In genomic region chr16:11784048-11784780, GRCh38 we compare ENCODE assay signal across 9 cellular contexts. TPM values are rescaled to one million over a fixed set of nuclear protein-coding genes. Genes with fewer than 3 reads are reported as not detected.
A peak's percentile ranks its signal among the peaks of the same experiment; 100 is the strongest.
DNase-seq lines count a peak whose midpoint lies in the region; ATAC-seq and TF ChIP-seq lines count a peak whose summit lies in the region.
"Had no signal": no experiment of that assay in that cellular context is flagged by ENCODE, and none has a peak within 500 bp of the region (broad histone marks: within the 10 kb centered on the region; RNA-seq: fewer than 3 reads in every experiment).

No MANE protein-coding gene starts in this region.

- H3K4me1 Mint-ChIP-seq in T-helper 2 cell treated with Interferon-gamma antibody and Interleukin-4, amounts not matched to agents 5 μg/mL and 100 μg/mL, for 36 hours (ENCODE audit: low read depth), result peaks cover 61% of the 10 kb centered on the region
- H3K4me1 Mint-ChIP-seq in activated T-helper 17 cell treated with anti-CD3 and anti-CD28 coated beads, Interleukin-2, amount 50 U/mL, for 72 hours, result peaks cover 48% of the 10 kb centered on the region

- TF ChIP-seq CTCF in left lung (IDR thresholded peaks at IDR 0.05) (no peak), suprapubic skin (IDR thresholded peaks at IDR 0.05) (no peak), GM10266 (IDR thresholded peaks at IDR 0.05; ENCODE audit: control insufficient read depth, insufficient read depth, low read depth, missing control alignments) (no peak)

- H3K27ac ChIP-seq in left lung, result peak overlapping the region; percentile 82 to 88
- H3K27ac ChIP-seq in suprapubic skin, result peak overlapping the region; percentile 69
- H3K27ac ChIP-seq: HL-60 had no signal

- no peak overlapping the region for H3K4me3 ChIP-seq in left lung
- no peak overlapping the region for H3K4me3 ChIP-seq in suprapubic skin

- no peaks in the 10 kb centered on the region for H3K27me3 ChIP-seq in left lung
- no peaks in the 10 kb centered on the region for H3K27me3 ChIP-seq in suprapubic skin

- peaks cover 37% of the 10 kb centered on the region for H3K36me3 Mint-ChIP-seq in T-helper 2 cell treated with Interferon-gamma antibody and Interleukin-4, amounts not matched to agents 5 μg/mL and 100 μg/mL, for 36 hours (ENCODE audit: low read depth)
- peaks cover 55% of the 10 kb centered on the region for H3K36me3 Mint-ChIP-seq in activated T-helper 17 cell treated with anti-CD3 and anti-CD28 coated beads, Interleukin-2, amount 50 U/mL, for 72 hours (ENCODE audit: low read depth)

- no peaks in the 10 kb centered on the region for H3K27me3 Mint-ChIP-seq in T-helper 2 cell treated with Interferon-gamma antibody and Interleukin-4, amounts not matched to agents 5 μg/mL and 100 μg/mL, for 36 hours (ENCODE audit: low read depth)
- no peaks in the 10 kb centered on the region for H3K27me3 Mint-ChIP-seq in activated T-helper 17 cell treated with anti-CD3 and anti-CD28 coated beads, Interleukin-2, amount 50 U/mL, for 72 hours

- H3K9me3 ChIP-seq in left lung (no peaks in the 10 kb centered on the region), suprapubic skin (no peaks in the 10 kb centered on the region)

- H3K9me3 Mint-ChIP-seq in T-helper 2 cell treated with Interferon-gamma antibody and Interleukin-4, amounts not matched to agents 5 μg/mL and 100 μg/mL, for 36 hours, result no peaks in the 10 kb centered on the region
- no peaks in the 10 kb centered on the region for H3K9me3 Mint-ChIP-seq in activated T-helper 17 cell treated with anti-CD3 and anti-CD28 coated beads, Interleukin-2, amount 50 U/mL, for 72 hours

- intact Hi-C loops in left lung (cut with DNase I), result no loop called here

- peaks cover 0 to 21% of the 10 kb centered on the region in 2 donors for H3K36me3 ChIP-seq in left lung
- no peaks in the 10 kb centered on the region for H3K36me3 ChIP-seq in suprapubic skin

- H3K27ac Mint-ChIP-seq in T-helper 2 cell treated with Interferon-gamma antibody and Interleukin-4, amounts not matched to agents 5 μg/mL and 100 μg/mL, for 36 hours, result peak overlapping the region; percentile 99
- peak overlapping the region; percentile 100 for H3K27ac Mint-ChIP-seq in activated T-helper 17 cell treated with anti-CD3 and anti-CD28 coated beads, Interleukin-2, amount 50 U/mL, for 72 hours

- ATAC-seq in activated T-helper 17 cell treated with anti-CD3 and anti-CD28 coated beads, Interleukin-2, amount 50 U/mL, for 72 hours (replicated peaks), result no peak
- ATAC-seq in left lung, result no peak
- ATAC-seq in GM18858 (IDR thresholded peaks at IDR 0.05; ENCODE audit: unreplicated experiment), result no peak

- H3K4me3 Mint-ChIP-seq in T-helper 2 cell treated with Interferon-gamma antibody and Interleukin-4, amounts not matched to agents 5 μg/mL and 100 μg/mL, for 36 hours, result peak overlapping the region; percentile 82
- peak overlapping the region; percentile 97 for H3K4me3 Mint-ChIP-seq in activated T-helper 17 cell treated with anti-CD3 and anti-CD28 coated beads, Interleukin-2, amount 50 U/mL, for 72 hours

- TF ChIP-seq POLR2A in suprapubic skin (IDR thresholded peaks at IDR 0.05), result no peak

- 91% methylated on average over 6 of the region's 6 CpGs for WGBS in suprapubic skin

- DNase-seq in T-helper 2 cell treated with Interferon-gamma antibody and Interleukin-4, amounts not matched to agents 5 μg/mL and 100 μg/mL, for 36 hours (ENCODE audit: low spot score), result no peak
- DNase-seq in T-helper 2 cell (no peak), left lung (no peak), suprapubic skin (ENCODE audit: low spot score in 2 of 2) (no peak), germinal center (ENCODE audit: low spot score) (no peak), GM10266 (ENCODE audit: extremely low spot score) (no peak)

- no peak for TF ChIP-seq EP300 in suprapubic skin (IDR thresholded peaks at IDR 0.05)

- H3K4me1 ChIP-seq in left lung, result peaks cover 37 to 69% of the 10 kb centered on the region in 2 donors
- peaks cover 34% of the 10 kb centered on the region for H3K4me1 ChIP-seq in suprapubic skin

RNA-seq across cellular contexts. Expression of gene ZC3H7A, which starts 12.8 kb away (rescaled TPM):
- 100 to 1,000 TPM in 1 of 2 donors, 10 to 100 TPM in 1; 67.6 to 144 TPM for total RNA-seq in activated T-helper 17 cell treated with anti-CD3 and anti-CD28 coated beads, Interleukin-2, amount 50 U/mL, for 72 hours
- total RNA-seq in left lung, result 10 to 100 TPM; 48.3 to 48.9 TPM
- 10 to 100 TPM; 32.7 to 65.8 (median 41.9) TPM for total RNA-seq in suprapubic skin

RNA-seq across cellular contexts. Expression of gene TXNDC11, which starts 41.6 kb away (rescaled TPM):
- 10 to 100 TPM; 33.8 to 38.6 TPM for total RNA-seq in activated T-helper 17 cell treated with anti-CD3 and anti-CD28 coated beads, Interleukin-2, amount 50 U/mL, for 72 hours
- total RNA-seq in left lung (10 to 100 TPM; 71.2 to 76.8 TPM), suprapubic skin (10 to 100 TPM; 31.0 to 42.2 (median 35.1) TPM)
